ENCODE assay signal across 8 cellular contexts in genomic region chr2:217086038-217086522, GRCh38.
DNase-seq lines count a peak whose midpoint lies in the region; ATAC-seq and TF ChIP-seq lines count a peak whose summit lies in the region.
"Had no signal": no experiment of that assay in that cellular context is flagged by ENCODE, and none has a peak within 500 bp of the region (broad histone marks: within the 10 kb centered on the region; RNA-seq: fewer than 3 reads in every experiment).

No MANE protein-coding gene starts in this region.

- H3K9me3 ChIP-seq in PC-3 (ENCODE audit: low read length) (no peaks in the 10 kb centered on the region), left lung (no peaks in the 10 kb centered on the region), MG63 (no peaks in the 10 kb centered on the region)

- H3K4me3 ChIP-seq in PC-3 (ENCODE audit: low read length), result no peak overlapping the region
- H3K4me3 ChIP-seq in left lung, result no peak overlapping the region
- no peak overlapping the region for H3K4me3 ChIP-seq in MG63
- H3K4me3 ChIP-seq: SK-N-MC had no signal

- POLR2A ChIA-PET in PC-3 (lab: Charles Lee; ENCODE audit: unreplicated experiment), result no interaction called here

- BruUV-seq in PC-3 (replicated peaks; lab: Mats Ljungman, UMichigan), result no TSS peak

- no peak overlapping the region for H3K4me2 ChIP-seq in PC-3 (ENCODE audit: low read length)

- H3K36me3 ChIP-seq in PC-3 (ENCODE audit: low read depth, low read length), result no peaks in the 10 kb centered on the region
- H3K36me3 ChIP-seq in left lung, result no peaks in the 10 kb centered on the region
- H3K36me3 ChIP-seq in MG63, result no peaks in the 10 kb centered on the region

- DNase-seq in PC-3 (peak; percentile 21), left lung (no peak), MG63 (no peak), ecto neural progenitor cell (ENCODE audit: low spot score) (no peak), amniotic stem cell (lab: John Stamatoyannopoulos, UW) (no peak)

- H3K27me3 ChIP-seq in PC-3 (ENCODE audit: low read length) (no peaks in the 10 kb centered on the region), left lung (no peaks in the 10 kb centered on the region), MG63 (no peaks in the 10 kb centered on the region)

- CTCF ChIA-PET in PC-3 (lab: Charles Lee), result no interaction called here

- intact Hi-C loops in PC-3 (cut with micrococcal nuclease) (no loop called here), left lung (cut with DNase I) (no loop called here)

- H3K27ac ChIP-seq in PC-3 (ENCODE audit: low read length) (no peak overlapping the region), left lung (no peak overlapping the region)
- H3K27ac ChIP-seq: SK-N-MC had no signal

- H3K79me2 ChIP-seq in PC-3 (ENCODE audit: low read length), result no peaks in the 10 kb centered on the region

- no peak overlapping the region for H2AFZ ChIP-seq in PC-3 (ENCODE audit: low read length)

- ATAC-seq in GM18498 (IDR thresholded peaks at IDR 0.05; ENCODE audit: unreplicated experiment), result peak; percentile 43
- peak; percentile 26 for ATAC-seq in GM21619 (IDR thresholded peaks at IDR 0.05; ENCODE audit: unreplicated experiment)
- ATAC-seq in PC-3, result no peak
- ATAC-seq in left lung, result peak; percentile 53

- H4K20me1 ChIP-seq in PC-3 (ENCODE audit: low read length), result no peaks in the 10 kb centered on the region

- H3K9ac ChIP-seq in PC-3 (ENCODE audit: low read length), result no peak overlapping the region

- H3K4me1 ChIP-seq in PC-3 (ENCODE audit: insufficient read depth, low read length), result peaks cover 8% of the 10 kb centered on the region; the same call in 1 of the 2 replicates
- H3K4me1 ChIP-seq in left lung, result peaks cover 0 to 6% of the 10 kb centered on the region in 2 donors

- no peaks in the 10 kb centered on the region for H3K9me2 ChIP-seq in PC-3 (replicated peaks; ENCODE audit: low read length)

- TF ChIP-seq CTCF in PC-3 (conservative IDR thresholded peaks at IDR 0.05; ENCODE audit: low read depth, low read length) (no peak), left lung (IDR thresholded peaks at IDR 0.05) (no peak)

- H3F3A ChIP-seq in PC-3 (ENCODE audit: low read length, unreplicated experiment), result no peaks in the 10 kb centered on the region
